In genomic region chr5:71954329-71954728, GRCh38 we compare ENCODE assay signal across 18 cellular contexts.
DNase-seq lines count a peak whose midpoint lies in the region; ATAC-seq and TF ChIP-seq lines count a peak whose summit lies in the region.
"Had no signal": no experiment of that assay in that cellular context is flagged by ENCODE, and none has a peak within 500 bp of the region (broad histone marks: within the 10 kb centered on the region; RNA-seq: fewer than 3 reads in every experiment).

No MANE protein-coding gene starts in this region.

- POLR2A ChIA-PET in WTC11 (lab: Charles Lee): no interaction called here

- H3K36me3 Mint-ChIP-seq in GM23338 (ENCODE audit: low read depth) (no peaks in the 10 kb centered on the region; the same call in 2 of the 3 replicates), WTC11 (peaks cover 5% of the 10 kb centered on the region), endodermal cell (ENCODE audit: low read depth) (no peaks in the 10 kb centered on the region), progenitor cell of endocrine pancreas (ENCODE audit: insufficient read depth) (peaks cover 2% of the 10 kb centered on the region)

- H3K27me3 Mint-ChIP-seq in GM23338 (ENCODE audit: insufficient read depth, low read depth, poor library complexity) (no peaks in the 10 kb centered on the region), WTC11 (ENCODE audit: low read depth) (peaks cover 1% of the 10 kb centered on the region; the same call in 1 of the 2 replicates), endodermal cell (ENCODE audit: insufficient read depth) (no peaks in the 10 kb centered on the region), progenitor cell of endocrine pancreas (no peaks in the 10 kb centered on the region)

- no peaks in the 10 kb centered on the region for H4K20me1 ChIP-seq in GM23338 (replicated peaks; ENCODE audit: insufficient read depth)

- no peaks in the 10 kb centered on the region for H3K9me2 ChIP-seq in GM23338 (ENCODE audit: insufficient read depth)

- H3K4me1 ChIP-seq in GM23338 (ENCODE audit: insufficient read depth): no peaks in the 10 kb centered on the region; the same call in 1 of the 2 replicates
- H3K4me1 ChIP-seq in endodermal cell (ENCODE audit: control insufficient read depth, insufficient read depth, low read length): no peaks in the 10 kb centered on the region
- no peaks in the 10 kb centered on the region for H3K4me1 ChIP-seq in psoas muscle
- H3K4me1 ChIP-seq: A549, Caco-2 had no signal

- CTCF ChIA-PET in WTC11 (lab: Charles Lee): interaction anchor here (0.6 kb wide), 1 partner anchor 11 kb away, joined by 3 read pairs; no protein-coding TSS in a partner anchor

- H3K9me3 Mint-ChIP-seq in GM23338: peaks cover 9% of the 10 kb centered on the region
- H3K9me3 Mint-ChIP-seq in WTC11: peaks cover 13% of the 10 kb centered on the region
- peaks cover 18% of the 10 kb centered on the region for H3K9me3 Mint-ChIP-seq in endodermal cell
- H3K9me3 Mint-ChIP-seq in progenitor cell of endocrine pancreas (ENCODE audit: low read depth): peaks cover 21% of the 10 kb centered on the region
- H3K9me3 Mint-ChIP-seq: CD4-positive, alpha-beta T cell had no signal

- H3K9me3 ChIP-seq in endodermal cell (ENCODE audit: control insufficient read depth, low read length) (no peaks in the 10 kb centered on the region), psoas muscle (no peaks in the 10 kb centered on the region)

- no peaks in the 10 kb centered on the region for H3K27me3 ChIP-seq in GM23338 (ENCODE audit: insufficient read depth)
- no peaks in the 10 kb centered on the region for H3K27me3 ChIP-seq in endodermal cell (ENCODE audit: control insufficient read depth, insufficient read depth, low read length, poor library complexity, severe bottlenecking)
- H3K27me3 ChIP-seq in psoas muscle (ENCODE audit: insufficient read depth in 3 of 3, low read length in 2 of 3): no peaks in the 10 kb centered on the region

- H3K4me2 ChIP-seq in GM23338: no peak overlapping the region
- H3K4me2 ChIP-seq: A549 had no signal

- no peak overlapping the region for H3K9ac ChIP-seq in endodermal cell (ENCODE audit: extremely low read depth, low read length, poor library complexity, severe bottlenecking)

- WGBS in endodermal cell (ENCODE audit: insufficient coverage in 1 of 2, insufficient read length in 1 of 2), 2 experiments: 72 to 83% methylated on average over 2 to 4 of the region's 4 CpGs
- 61 to 75% (median 69%) methylated on average over 4 of the region's 4 CpGs for WGBS in psoas muscle, 3 donors

- TF ChIP-seq CTCF in GM23338 (conservative IDR thresholded peaks at IDR 0.05; ENCODE audit: low read depth in 2 of 2) (no peak), WTC11 (IDR thresholded peaks at IDR 0.05) (no peak), endodermal cell (conservative IDR thresholded peaks at IDR 0.05) (no peak), progenitor cell of endocrine pancreas (IDR thresholded peaks at IDR 0.05; ENCODE audit: unreplicated experiment) (no peak), psoas muscle (IDR thresholded peaks at IDR 0.05) (no peak)

- H3K27ac ChIP-seq in GM23338 (ENCODE audit: low read depth) (no peak overlapping the region), endodermal cell (ENCODE audit: low read depth, low read length) (no peak overlapping the region), psoas muscle (no peak overlapping the region)
- H3K27ac ChIP-seq: 22Rv1, C4-2B had no signal

- intact Hi-C loops in psoas muscle (cut with DNase I): no loop called here

- 0 out of 2 replicates have a peak overlapping the region, but pooled peaks have one; percentile 72 for H2AFZ ChIP-seq in GM23338

- H3K4me3 ChIP-seq in GM23338 (no peak overlapping the region), endodermal cell (ENCODE audit: low read length) (no peak overlapping the region), psoas muscle (no peak overlapping the region)
- H3K4me3 ChIP-seq: A549 had no signal

- H3K27ac Mint-ChIP-seq in GM23338 (no peak overlapping the region), WTC11 (no peak overlapping the region), endodermal cell (no peak overlapping the region), progenitor cell of endocrine pancreas (peak overlapping the region; percentile 21)
- H3K27ac Mint-ChIP-seq: CD4-positive, alpha-beta T cell; H9 had no signal

- H3K36me3 ChIP-seq in GM23338 (ENCODE audit: insufficient read depth): no peaks in the 10 kb centered on the region
- H3K36me3 ChIP-seq in endodermal cell (ENCODE audit: control insufficient read depth, insufficient read depth, low read length): no peaks in the 10 kb centered on the region
- H3K36me3 ChIP-seq in psoas muscle (ENCODE audit: insufficient read depth in 1 of 2, low read depth in 1 of 2): no peaks in the 10 kb centered on the region

- DNase-seq in GM23338 (ENCODE audit: low spot score): no peak
- no peak for DNase-seq in WTC11 (ENCODE audit: low spot score)
- DNase-seq in endodermal cell: peak; percentile 61
- peak; percentile 14 for DNase-seq in progenitor cell of endocrine pancreas (ENCODE audit: low spot score, unreplicated experiment)
- DNase-seq in psoas muscle: no peak
- DNase-seq in HuH-7 (ENCODE audit: low spot score): no peak
- no peak for DNase-seq in NCI-H2196 (lab: John Stamatoyannopoulos, UW; ENCODE audit: unreplicated experiment)
- DNase-seq: AML-193; Caco-2; CD4-positive, alpha-beta T cell; DMS153; DMS79; GDM1; GOT3; H9 had no signal

- no peak overlapping the region for H3K4me3 Mint-ChIP-seq in GM23338
- no peak overlapping the region for H3K4me3 Mint-ChIP-seq in WTC11
- no peak overlapping the region for H3K4me3 Mint-ChIP-seq in endodermal cell
- no peak overlapping the region for H3K4me3 Mint-ChIP-seq in progenitor cell of endocrine pancreas (ENCODE audit: low read depth)
- H3K4me3 Mint-ChIP-seq: CD4-positive, alpha-beta T cell; H9 had no signal

- no peaks in the 10 kb centered on the region for H3K79me2 ChIP-seq in GM23338 (replicated peaks; ENCODE audit: insufficient read depth)

- ATAC-seq in GM23338 (peak; percentile 18; the same call in 2 of the 3 replicates), WTC11 (peak; percentile 19), psoas muscle (no peak)
- ATAC-seq: A549 had no signal

- H3K4me1 Mint-ChIP-seq in GM23338 (peaks cover 31% of the 10 kb centered on the region), WTC11 (peaks cover 27% of the 10 kb centered on the region), endodermal cell (peaks cover 3% of the 10 kb centered on the region), progenitor cell of endocrine pancreas (ENCODE audit: low read depth) (peaks cover 17% of the 10 kb centered on the region)

- no peaks in the 10 kb centered on the region for H3F3A ChIP-seq in GM23338 (replicated peaks; ENCODE audit: low read depth)

TF ChIP-seq in GM23338, 12 proteins besides CTCF, POLR2A, EP300 and RAD21 (continues in another document):
- TF ChIP-seq REST (IDR thresholded peaks at IDR 0.05; ENCODE audit: unreplicated experiment) (no peak), POLR2AphosphoS5 (IDR thresholded peaks at IDR 0.05; ENCODE audit: low read depth) (no peak), ZNF114 (CRISPR knock-in tag; IDR thresholded peaks at IDR 0.05) (no peak)

TF ChIP-seq in WTC11, 78 proteins besides CTCF, POLR2A, EP300 and RAD21 (continues in another document):
- TF ChIP-seq TCF7 (CRISPR knock-in tag; IDR thresholded peaks at IDR 0.05; ENCODE audit: low read depth): no peak
- no peak for TF ChIP-seq ATF1 (CRISPR knock-in tag; IDR thresholded peaks at IDR 0.05)
- TF ChIP-seq ZBTB21 (CRISPR knock-in tag; IDR thresholded peaks at IDR 0.05; ENCODE audit: borderline replicate concordance): no peak
- TF ChIP-seq USF2 (CRISPR knock-in tag; IDR thresholded peaks at IDR 0.05): no peak
- TF ChIP-seq JUN (CRISPR knock-in tag; IDR thresholded peaks at IDR 0.05): no peak
- TF ChIP-seq ARID4B (CRISPR knock-in tag; IDR thresholded peaks at IDR 0.05; ENCODE audit: borderline replicate concordance): no peak

Comparison
In these comparisons a context has a peak if more than half of its experiments do, and no peak if none do; other contexts are left out.
1. ATAC-seq: peak in GM23338 (single experiment) and WTC11 (single experiment); none in psoas muscle (0 of 4).
2. DNase-seq: peak in endodermal cell (single experiment) and progenitor cell of endocrine pancreas (single experiment); none in GM23338 (single experiment), WTC11 (single experiment), psoas muscle (0 of 2), HuH-7 (single experiment) and NCI-H2196 (single experiment).